Comparison of ENCODE assay signal across 17 cellular contexts in the genomic region with DNA sequence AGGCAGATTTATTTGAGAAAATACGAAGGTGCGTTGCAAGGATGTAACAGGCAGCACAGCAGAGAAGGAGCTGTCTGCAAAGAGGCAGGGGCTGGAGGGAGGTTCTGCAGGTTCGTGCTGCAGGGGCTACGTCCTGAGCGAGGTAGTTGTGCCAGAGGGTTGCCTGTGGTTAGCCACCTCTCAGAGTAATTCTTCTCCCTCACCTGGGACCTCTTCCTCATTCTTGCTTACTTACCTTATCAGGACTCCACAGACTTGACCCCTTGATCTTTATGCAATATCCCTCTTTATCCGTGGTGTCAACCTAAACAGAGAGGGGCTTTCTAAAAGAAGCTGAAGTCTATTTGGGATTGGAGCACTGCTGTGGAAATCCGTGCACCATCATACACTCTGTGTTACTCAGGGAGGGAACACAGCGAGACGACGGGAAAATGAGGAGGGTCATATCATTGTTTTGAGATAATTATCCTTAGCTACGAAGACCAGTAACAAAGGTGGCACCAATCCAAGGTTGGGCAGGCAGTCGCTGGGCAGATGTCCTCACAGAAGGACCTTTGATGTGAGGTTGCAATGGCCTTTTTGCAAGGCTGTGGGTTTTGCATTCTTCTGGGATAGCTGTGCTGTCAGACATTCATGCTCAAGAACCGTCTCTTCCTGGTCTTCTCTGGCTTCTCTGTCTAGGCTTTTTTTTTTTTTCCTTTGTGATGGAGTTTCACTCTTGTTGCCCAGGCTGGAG.
DNase-seq lines count a peak whose midpoint lies in the region; ATAC-seq, FAIRE-seq and TF ChIP-seq lines count a peak whose summit lies in the region.
"Had no signal": no experiment of that assay in that cellular context is flagged by ENCODE, and none has a peak within 500 bp of the region (broad histone marks: within the 10 kb centered on the region; RNA-seq: fewer than 3 reads in every experiment).

No MANE protein-coding gene starts in this region.

- POLR2A ChIA-PET in HepG2 (lab: Yijun Ruan, JAX) (no interaction called here), WTC11 (lab: Charles Lee) (no interaction called here)

- H3K9me3 Mint-ChIP-seq in WTC11: no peaks in the 10 kb centered on the region
- H3K9me3 Mint-ChIP-seq: CD14-positive monocyte had no signal

- intact Hi-C loops in HepG2 (cut with micrococcal nuclease; ENCODE audit: unreplicated experiment) (no loop called here), right lobe of liver (cut with DNase I) (no loop called here)

- H3K9ac ChIP-seq in HepG2 (ENCODE audit: insufficient read depth, low read depth, low read length): no peak overlapping the region
- no peak overlapping the region for H3K9ac ChIP-seq in mesendoderm (ENCODE audit: low read length)

- TF ChIP-seq EP300 in HepG2 (IDR thresholded peaks at IDR 0.05; ENCODE audit: low read depth in 2 of 2, low read length in 2 of 2) (no peak), HepG2 (CRISPR knock-in tag; IDR thresholded peaks at IDR 0.05; ENCODE audit: borderline replicate concordance) (no peak)

- no peak overlapping the region for H4K8ac ChIP-seq in mesendoderm (ENCODE audit: low read depth, low read length)

- H3K27ac Mint-ChIP-seq in WTC11: peak overlapping the region; percentile 73; the same call in 1 of the 2 replicates

- peaks cover 27% of the 10 kb centered on the region for H3K4me1 ChIP-seq in HepG2 (ENCODE audit: insufficient read depth, low read length)
- no peaks in the 10 kb centered on the region for H3K4me1 ChIP-seq in right lobe of liver
- H3K4me1 ChIP-seq in mesendoderm (ENCODE audit: control insufficient read depth, low read depth, low read length): no peaks in the 10 kb centered on the region

- no peak overlapping the region for H3K4me3 Mint-ChIP-seq in WTC11
- H3K4me3 Mint-ChIP-seq: CD14-positive monocyte had no signal

- H2BK15ac ChIP-seq in mesendoderm (replicated peaks; ENCODE audit: low read depth): no peak overlapping the region

- no peak for FAIRE-seq in HepG2 (lab: Jason Lieb, UNC)

- H3K36me3 ChIP-seq in HepG2 (replicated peaks in 1 of 2; ENCODE audit: control insufficient read depth in 1 of 2, insufficient read depth in 2 of 2, low read length in 2 of 2) (no peaks in the 10 kb centered on the region), right lobe of liver (no peaks in the 10 kb centered on the region), mesendoderm (ENCODE audit: control insufficient read depth, insufficient read depth, low read length) (peaks cover 1% of the 10 kb centered on the region)

- peak overlapping the region; percentile 65 for H2BK5ac ChIP-seq in mesendoderm (ENCODE audit: low read length)

- peak overlapping the region; percentile 7 for H3K18ac ChIP-seq in mesendoderm (ENCODE audit: low read length)

- peaks cover 68% of the 10 kb centered on the region for H3K4me1 Mint-ChIP-seq in WTC11
- H3K4me1 Mint-ChIP-seq: CD14-positive monocyte had no signal

- H4K20me1 ChIP-seq in HepG2 (ENCODE audit: insufficient read depth, low read length): no peaks in the 10 kb centered on the region

- no peaks in the 10 kb centered on the region; the same call in 1 of the 2 replicates for H3K27me3 Mint-ChIP-seq in WTC11 (ENCODE audit: low read depth)

- H3K4ac ChIP-seq in mesendoderm (ENCODE audit: low read depth, low read length): no peak overlapping the region

- 14% methylated on average over 11 of the region's 13 CpGs for WGBS in HepG2 (ENCODE audit: low lambda C conversion rate)
- 37% methylated on average over 13 of the region's 13 CpGs for WGBS in right lobe of liver (ENCODE audit: insufficient coverage, low coverage, low lambda C conversion rate, missing lambda C conversion rate)
- WGBS in mesendoderm (ENCODE audit: extremely low coverage, insufficient coverage, low lambda C conversion rate): no CpG with 5 or more reads among the region's 13 CpGs

- H2AFZ ChIP-seq in HepG2 (ENCODE audit: low read length): no peak overlapping the region

- H3K27ac ChIP-seq in HepG2 (ENCODE audit: extremely low read length, insufficient read depth, low read length) (no peak overlapping the region), right lobe of liver (no peak overlapping the region), mesendoderm (ENCODE audit: low read depth, low read length) (no peak overlapping the region)

- ATAC-seq in HepG2 (peak; percentile 72), right lobe of liver (no peak), WTC11 (no peak), GM21515 (IDR thresholded peaks at IDR 0.05; ENCODE audit: unreplicated experiment) (no peak)

- H3K4me2 ChIP-seq in HepG2 (ENCODE audit: low read depth, low read length) (peak overlapping the region; percentile 70), mesendoderm (ENCODE audit: low read length) (no peak overlapping the region)

- no TSS peak for BruUV-seq in HepG2 (replicated peaks; lab: Mats Ljungman, UMichigan)

- TF ChIP-seq CTCF in HepG2 (CRISPR knock-in tag; IDR thresholded peaks at IDR 0.05): no peak
- TF ChIP-seq CTCF in right lobe of liver (IDR thresholded peaks at IDR 0.05): no peak
- no peak for TF ChIP-seq CTCF in WTC11 (IDR thresholded peaks at IDR 0.05)

- H3K9me3 ChIP-seq in HepG2 (ENCODE audit: low read length): no peaks in the 10 kb centered on the region
- H3K9me3 ChIP-seq in right lobe of liver: no peaks in the 10 kb centered on the region

- CTCF ChIA-PET in HepG2 (lab: Yijun Ruan, JAX; ENCODE audit: low intra/inter-chr PET ratio, low total read pairs) (no interaction called here), WTC11 (lab: Charles Lee) (interaction anchor here (1.3 to 1.8 kb wide), 3 partner anchors 13 to 203 kb away, joined by 6 to 9 read pairs (median 7); a partner anchor contains a TSS)

- no peak overlapping the region for H4K5ac ChIP-seq in mesendoderm (ENCODE audit: low read length)

- in situ Hi-C loops in HepG2 (cut with HindIII; ENCODE audit: extremely low pct_ligation_motif_present, low pct_unique_long_range_greater_than_20kb): no loop called here

- TF ChIP-seq POLR2A in HepG2 (IDR thresholded peaks at IDR 0.05; ENCODE audit: insufficient read depth in 1 of 2, low read depth in 2 of 2, low read length in 2 of 2): no peak
- no peak for TF ChIP-seq POLR2A in right lobe of liver (IDR thresholded peaks at IDR 0.05)

- no peaks in the 10 kb centered on the region for H3K79me2 ChIP-seq in HepG2 (ENCODE audit: insufficient read depth, low read length)
- H3K79me2 ChIP-seq in mesendoderm (ENCODE audit: control insufficient read depth, insufficient read depth, low read length): no peaks in the 10 kb centered on the region

- DNase-seq in HepG2 (ENCODE audit: low spot score): peak; percentile 63
- no peak for DNase-seq in right lobe of liver
- no peak for DNase-seq in WTC11 (ENCODE audit: low spot score)
- peak; percentile 32 for DNase-seq in mesendoderm
- DNase-seq in NK-92 (lab: John Stamatoyannopoulos, UW; ENCODE audit: unreplicated experiment): no peak
- no peak for DNase-seq in T1000 (lab: John Stamatoyannopoulos, UW)
- DNase-seq in anterior cingulate cortex (lab: John Stamatoyannopoulos, UW): no peak
- DNase-seq: COR-L47, HCEC 1CT, IMR-90, NCI-H1436, NCI-H2081 treated with DMSO at 0.1 percent for 48 hours, NCI-H345, NCI-H82, RPMI8226 had no signal

- no peak overlapping the region for H3K23ac ChIP-seq in mesendoderm (ENCODE audit: low read length)

- H3K36me3 Mint-ChIP-seq in WTC11: peaks cover 16% of the 10 kb centered on the region
- H3K36me3 Mint-ChIP-seq: CD14-positive monocyte had no signal

- no peaks in the 10 kb centered on the region for H3K79me1 ChIP-seq in mesendoderm (ENCODE audit: low read length)

- TF ChIP-seq RAD21 in HepG2 (CRISPR knock-in tag; IDR thresholded peaks at IDR 0.05): no peak

- no peaks in the 10 kb centered on the region for H3K27me3 ChIP-seq in HepG2 (ENCODE audit: control insufficient read depth in 1 of 2, insufficient read depth in 2 of 2, low read length in 2 of 2)
- H3K27me3 ChIP-seq in right lobe of liver: no peaks in the 10 kb centered on the region
- no peaks in the 10 kb centered on the region for H3K27me3 ChIP-seq in mesendoderm (ENCODE audit: insufficient read depth, low read length, poor library complexity)

- peak overlapping the region in 1 of 3 experiments; percentile 27; a peak in 2 of 6 replicates for H3K4me3 ChIP-seq in HepG2 (replicated peaks in 1 of 3; ENCODE audit: insufficient read depth in 1 of 3, low read depth in 2 of 3, low read length in 3 of 3)
- no peak overlapping the region for H3K4me3 ChIP-seq in right lobe of liver
- no peak overlapping the region for H3K4me3 ChIP-seq in mesendoderm (ENCODE audit: low read length)

- H2AK5ac ChIP-seq in mesendoderm (ENCODE audit: low read length): peak overlapping the region; percentile 24

- no peak overlapping the region for H2BK120ac ChIP-seq in mesendoderm (ENCODE audit: low read depth, low read length)

- H3K56ac ChIP-seq in mesendoderm (ENCODE audit: low read length): peak overlapping the region; percentile 0

TF ChIP-seq in HepG2, 621 proteins besides CTCF, POLR2A, EP300 and RAD21 (continues in another document):
- TF ChIP-seq ZNF207 (IDR thresholded peaks at IDR 0.05; ENCODE audit: borderline replicate concordance) (no peak), ZNF737 (CRISPR knock-in tag; IDR thresholded peaks at IDR 0.05; ENCODE audit: borderline replicate concordance) (no peak), HOXD1 (CRISPR knock-in tag; IDR thresholded peaks at IDR 0.05) (no peak), BRCA1 (CRISPR knock-in tag; IDR thresholded peaks at IDR 0.05) (no peak)
- TF ChIP-seq, protein P1, sequence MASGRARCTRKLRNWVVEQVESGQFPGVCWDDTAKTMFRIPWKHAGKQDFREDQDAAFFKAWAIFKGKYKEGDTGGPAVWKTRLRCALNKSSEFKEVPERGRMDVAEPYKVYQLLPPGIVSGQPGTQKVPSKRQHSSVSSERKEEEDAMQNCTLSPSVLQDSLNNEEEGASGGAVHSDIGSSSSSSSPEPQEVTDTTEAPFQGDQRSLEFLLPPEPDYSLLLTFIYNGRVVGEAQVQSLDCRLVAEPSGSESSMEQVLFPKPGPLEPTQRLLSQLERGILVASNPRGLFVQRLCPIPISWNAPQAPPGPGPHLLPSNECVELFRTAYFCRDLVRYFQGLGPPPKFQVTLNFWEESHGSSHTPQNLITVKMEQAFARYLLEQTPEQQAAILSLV (CRISPR knock-in tag; IDR thresholded peaks at IDR 0.05; ENCODE audit: borderline replicate concordance): no peak

TF ChIP-seq in WTC11, 78 proteins besides CTCF, POLR2A, EP300 and RAD21 (continues in another document):
- TF ChIP-seq ZNF138 (CRISPR knock-in tag; conservative IDR thresholded peaks at IDR 0.05) (no peak), TCF7 (CRISPR knock-in tag; IDR thresholded peaks at IDR 0.05; ENCODE audit: low read depth) (no peak), EMX1 (CRISPR knock-in tag; IDR thresholded peaks at IDR 0.05) (no peak), CBFB (CRISPR knock-in tag; IDR thresholded peaks at IDR 0.05; ENCODE audit: low read depth) (no peak)
- TF ChIP-seq, protein P2, sequence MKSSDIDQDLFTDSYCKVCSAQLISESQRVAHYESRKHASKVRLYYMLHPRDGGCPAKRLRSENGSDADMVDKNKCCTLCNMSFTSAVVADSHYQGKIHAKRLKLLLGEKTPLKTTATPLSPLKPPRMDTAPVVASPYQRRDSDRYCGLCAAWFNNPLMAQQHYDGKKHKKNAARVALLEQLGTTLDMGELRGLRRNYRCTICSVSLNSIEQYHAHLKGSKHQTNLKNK (CRISPR knock-in tag; IDR thresholded peaks at IDR 0.05): no peak

Comparison
In these comparisons a context has a peak if more than half of its experiments do, and no peak if none do; other contexts are left out.
1. DNase-seq: peak in HepG2 (single experiment) and mesendoderm (single experiment); none in right lobe of liver (0 of 3), WTC11 (single experiment), NK-92 (single experiment), T1000 (single experiment) and anterior cingulate cortex (0 of 58).